Comparison of ENCODE assay signal across 1 cellular context in genomic region chr2:11663427-11663826, GRCh38.
TF ChIP-seq lines count a peak whose summit lies in the region.

No MANE protein-coding gene starts in this region.

TF ChIP-seq in IMR-90, 13 proteins besides CTCF, POLR2A, EP300 and RAD21 (continued from another document):
- TF ChIP-seq MAZ (IDR thresholded peaks at IDR 0.05; ENCODE audit: borderline replicate concordance, low read depth, low read length) (no peak; the same call in 1 of the 2 replicates), CHD1 (IDR thresholded peaks at IDR 0.05; ENCODE audit: low read depth, low read length) (no peak)
